Comparison of ENCODE assay signal across 36 cellular contexts in the genomic region with DNA sequence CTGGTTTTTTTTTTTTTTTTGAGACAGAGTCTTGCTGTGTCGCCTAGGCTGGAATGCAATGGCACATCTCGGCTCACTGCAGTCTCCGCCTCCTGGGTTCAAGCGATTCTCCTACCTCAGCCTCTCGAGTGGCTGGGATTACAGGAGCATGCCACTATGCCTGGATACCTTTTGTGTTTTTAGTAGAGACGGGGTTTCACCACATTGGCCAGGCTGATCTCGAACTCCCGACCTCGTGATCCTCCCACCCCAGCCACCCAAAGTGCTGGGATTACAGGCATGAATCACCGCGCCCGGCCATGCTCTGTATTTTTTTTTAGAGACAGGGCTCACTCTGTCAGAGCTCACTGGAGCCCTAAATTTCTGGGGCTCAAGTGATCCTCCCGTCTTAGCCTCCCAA. TPM values are rescaled to one million over a fixed set of nuclear protein-coding genes. Genes with fewer than 3 reads are reported as not detected.
"Had no signal": no experiment of that assay in that cellular context is flagged by ENCODE, and none has a peak within 500 bp of the region (broad histone marks: within the 10 kb centered on the region; RNA-seq: fewer than 3 reads in every experiment).

No MANE protein-coding gene starts in this region.

- H3K36me3 ChIP-seq: esophagus squamous epithelium, gastroesophageal sphincter had no signal

- H3K4me3 ChIP-seq: esophagus squamous epithelium, gastroesophageal sphincter had no signal

- FAIRE-seq: astrocyte, colon, endometrium, endothelial cell of umbilical vein had no signal

- H3K9me3 ChIP-seq: esophagus squamous epithelium, gastroesophageal sphincter had no signal

- H3K4me1 ChIP-seq: esophagus squamous epithelium, gastroesophageal sphincter had no signal

- H3K27me3 ChIP-seq: esophagus squamous epithelium, gastroesophageal sphincter had no signal

- H3K27ac ChIP-seq: epithelial cell of prostate, esophagus squamous epithelium, gastroesophageal sphincter had no signal

- ATAC-seq: activated CD8-positive, alpha-beta T cell treated with anti-CD3 and anti-CD28 coated beads for 36 hours; activated T-cell treated with anti-CD3 and anti-CD28 coated beads, Interleukin-2, amount 50 U/mL, for 4 hours; activated T-helper 17 cell treated with anti-CD3 and anti-CD28 coated beads, Interleukin-2, amount 50 U/mL, for 72 hours; effector memory CD8-positive, alpha-beta T cell; gastroesophageal sphincter had no signal

- DNase-seq: activated CD4-positive, alpha-beta T cell treated with anti-CD3 and anti-CD28 coated beads for 1 hour; activated CD4-positive, alpha-beta T cell treated with anti-CD3 and anti-CD28 coated beads for 4 hours; activated CD4-positive, alpha-beta T cell treated with anti-CD3 and anti-CD28 coated beads, Interleukin-2, amount 10 ng/mL, durations not matched to agents 7 days and 5 days; activated CD4-positive, alpha-beta T cell treated with anti-CD3 and anti-CD28 coated beads, Interleukin-2, amount 50 U/mL, for 4 hours; activated CD4-positive, CD25-positive, alpha-beta regulatory T cell; activated CD8-positive, alpha-beta memory T cell treated with anti-CD3 and anti-CD28 coated beads for 24 hours; activated CD8-positive, alpha-beta T cell treated with anti-CD3 and anti-CD28 coated beads for 36 hours; activated effector memory CD4-positive, alpha-beta T cell treated with Interleukin-2 at 50 U/mL for 16 hours; activated gamma-delta T cell treated with Interleukin-2 at 50 U/mL for 16 hours; activated naive CD4-positive, alpha-beta T cell treated with anti-CD3 and anti-CD28 coated beads, Interleukin-2, amount 50 U/mL, for 16 hours; activated naive CD4-positive, alpha-beta T cell treated with Interleukin-2 at 50 U/mL for 16 hours; activated T-cell treated with anti-CD3 and anti-CD28 coated beads, Interleukin-2, amount 50 U/mL, for 4 hours; amniotic stem cell; anterior cingulate cortex; caudate nucleus; cortex of kidney; dermis blood vessel endothelial cell; effector CD4-positive, alpha-beta T cell; effector memory CD8-positive, alpha-beta T cell; esophagus squamous epithelium; foreskin melanocyte; T-helper 2 cell had no signal

RNA-seq across cellular contexts. Expression of gene VRTN, which starts 32.6 kb away (rescaled TPM):
- total RNA-seq: activated CD4-positive, alpha-beta T cell treated with anti-CD3 and anti-CD28 coated beads, Interleukin-2, amount 10 ng/mL, durations not matched to agents 7 days and 5 days; activated CD8-positive, alpha-beta T cell treated with anti-CD3 and anti-CD28 coated beads for 36 hours; activated T-helper 17 cell treated with anti-CD3 and anti-CD28 coated beads, Interleukin-2, amount 50 U/mL, for 72 hours; chondrocyte; dermis blood vessel endothelial cell; endothelial cell of umbilical vein; esophagus squamous epithelium; fibroblast of lung; fibroblast of villous mesenchyme; gastroesophageal sphincter; glomerular endothelial cell; T-helper 1 cell treated with Interleukin-12 subunit alpha and Interleukin-12 subunit beta and Interleukin-4 antibody, amounts not matched to agents 30 ng/mL and 1 ng/mL, for 36 hours had no signal
- polyA plus RNA-seq: adipose tissue, esophagus, fibroblast of lung had no signal

RNA-seq across cellular contexts. Expression of gene SYNDIG1L, which starts 45.2 kb away (rescaled TPM):
- total RNA-seq: activated CD4-positive, alpha-beta T cell treated with anti-CD3 and anti-CD28 coated beads, Interleukin-2, amount 10 ng/mL, durations not matched to agents 7 days and 5 days; activated CD8-positive, alpha-beta T cell treated with anti-CD3 and anti-CD28 coated beads for 36 hours; activated T-cell treated with anti-CD3 and anti-CD28 coated beads, Interleukin-2, amount 50 U/mL, for 4 hours; activated T-helper 17 cell treated with anti-CD3 and anti-CD28 coated beads, Interleukin-2, amount 50 U/mL, for 72 hours; astrocyte; chondrocyte; dermis blood vessel endothelial cell; endothelial cell of umbilical vein; fibroblast of lung; fibroblast of villous mesenchyme; glomerular endothelial cell; T-helper 1 cell treated with Interleukin-12 subunit alpha and Interleukin-12 subunit beta and Interleukin-4 antibody, amounts not matched to agents 30 ng/mL and 1 ng/mL, for 36 hours had no signal
- polyA plus RNA-seq: endothelial cell of umbilical vein, fibroblast of lung had no signal
